ENCODE assay signal across 14 cellular contexts in the genomic region with DNA sequence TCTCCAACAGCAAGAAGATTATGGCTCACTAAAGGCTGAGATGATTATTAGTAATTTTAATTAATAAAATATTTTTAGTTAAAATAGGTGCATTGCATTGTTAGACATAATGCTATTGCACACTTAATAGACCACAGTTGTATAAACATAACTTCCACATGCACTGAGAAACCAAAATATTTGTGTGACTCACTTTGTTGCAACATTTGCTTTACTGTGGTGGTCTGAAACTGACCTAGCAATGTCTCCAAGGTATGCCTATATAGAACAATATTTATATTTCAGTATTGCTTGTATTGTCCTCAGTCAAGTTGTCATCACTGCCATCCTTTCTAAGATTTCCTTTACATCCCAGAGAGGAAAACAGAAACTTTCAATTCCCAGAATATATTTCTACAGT.
A peak's percentile ranks its signal among the peaks of the same experiment; 100 is the strongest.
DNase-seq lines count a peak whose midpoint lies in the region; TF ChIP-seq lines count a peak whose summit lies in the region.
"Had no signal": no experiment of that assay in that cellular context is flagged by ENCODE, and none has a peak within 500 bp of the region (broad histone marks: within the 10 kb centered on the region; RNA-seq: fewer than 3 reads in every experiment).

No MANE protein-coding gene starts in this region.

- intact Hi-C loops in MCF 10A (cut with micrococcal nuclease): no loop called here
- intact Hi-C loops in breast epithelium (cut with DNase I; ENCODE audit: low total_unique reads): no loop called here

- H3K27me3 Mint-ChIP-seq in MCF 10A (ENCODE audit: insufficient read depth, unreplicated experiment) (no peaks in the 10 kb centered on the region), neural progenitor cell (ENCODE audit: insufficient read depth, low read depth) (peaks cover 2% of the 10 kb centered on the region)
- H3K27me3 Mint-ChIP-seq: CD8-positive, alpha-beta memory T cell had no signal

- H3K36me3 Mint-ChIP-seq in MCF 10A (ENCODE audit: insufficient read depth, unreplicated experiment) (no peaks in the 10 kb centered on the region), neural progenitor cell (no peaks in the 10 kb centered on the region)
- H3K36me3 Mint-ChIP-seq: CD8-positive, alpha-beta memory T cell had no signal

- CTCF ChIA-PET in MCF 10A (lab: Yijun Ruan, JAX): no interaction called here

- TF ChIP-seq CTCF in MCF 10A (IDR thresholded peaks at IDR 0.05; ENCODE audit: unreplicated experiment): no peak
- TF ChIP-seq CTCF in breast epithelium (IDR thresholded peaks at IDR 0.05): no peak
- no peak for TF ChIP-seq CTCF in fibroblast of villous mesenchyme (IDR thresholded peaks at IDR 0.05; ENCODE audit: insufficient read depth, low read depth, low read length)
- no peak for TF ChIP-seq CTCF in neural progenitor cell (IDR thresholded peaks at IDR 0.05)

- no peak overlapping the region for H3K9ac ChIP-seq in neural progenitor cell
- H3K9ac ChIP-seq: BLaER1 had no signal

- H3K27ac ChIP-seq in breast epithelium (no peak overlapping the region), neural progenitor cell (no peak overlapping the region)
- H3K27ac ChIP-seq: 22Rv1, BLaER1, HL-60 had no signal

- no peaks in the 10 kb centered on the region for H3K79me2 ChIP-seq in neural progenitor cell (ENCODE audit: low read depth)

- H3K4me2 ChIP-seq in neural progenitor cell: no peak overlapping the region
- H3K4me2 ChIP-seq: BLaER1 had no signal

- no peak for TF ChIP-seq POLR2A in breast epithelium (IDR thresholded peaks at IDR 0.05)

- H3K4me1 ChIP-seq in breast epithelium (no peaks in the 10 kb centered on the region), neural progenitor cell (no peaks in the 10 kb centered on the region)
- H3K4me1 ChIP-seq: BLaER1, Caco-2 had no signal

- H3K9me3 Mint-ChIP-seq in MCF 10A (ENCODE audit: unreplicated experiment) (no peaks in the 10 kb centered on the region), neural progenitor cell (peaks cover 6% of the 10 kb centered on the region)

- H3K4me1 Mint-ChIP-seq in MCF 10A (ENCODE audit: insufficient read depth, unreplicated experiment) (no peaks in the 10 kb centered on the region), neural progenitor cell (no peaks in the 10 kb centered on the region)
- H3K4me1 Mint-ChIP-seq: CD8-positive, alpha-beta memory T cell had no signal

- H3K36me3 ChIP-seq in breast epithelium (no peaks in the 10 kb centered on the region), neural progenitor cell (no peaks in the 10 kb centered on the region)
- H3K36me3 ChIP-seq: BLaER1 had no signal

- DNase-seq in MCF 10A (ENCODE audit: unreplicated experiment) (peak; percentile 43), breast epithelium (ENCODE audit: low spot score in 2 of 2) (no peak), brain pericyte (ENCODE audit: low read depth, low spot score) (peak; percentile 42), fibroblast of villous mesenchyme (ENCODE audit: low read depth) (peak; percentile 1), smooth muscle cell of the brain vasculature (ENCODE audit: low read depth, low spot score) (peak; percentile 32), neural progenitor cell (ENCODE audit: low spot score) (no peak), NAMALWA (ENCODE audit: low spot score) (no peak), globus pallidus (ENCODE audit: low spot score) (no peak)
- DNase-seq: Caco-2; CD8-positive, alpha-beta memory T cell; DND-41 had no signal

- H3K9me3 ChIP-seq in breast epithelium (peaks cover under 1 to 1% of the 10 kb centered on the region in 2 donors), neural progenitor cell (ENCODE audit: low read depth) (peaks cover 3% of the 10 kb centered on the region)
- H3K9me3 ChIP-seq: Caco-2 had no signal

- no peak overlapping the region for H3K27ac Mint-ChIP-seq in MCF 10A (ENCODE audit: low read depth, unreplicated experiment)
- no peak overlapping the region for H3K27ac Mint-ChIP-seq in neural progenitor cell
- H3K27ac Mint-ChIP-seq: CD8-positive, alpha-beta memory T cell had no signal

- H3K4me3 ChIP-seq in breast epithelium (no peak overlapping the region), fibroblast of villous mesenchyme (ENCODE audit: low read depth, low read length) (no peak overlapping the region), neural progenitor cell (no peak overlapping the region)
- H3K4me3 ChIP-seq: BLaER1 had no signal

- POLR2A ChIA-PET in MCF 10A (lab: Yijun Ruan, JAX): no interaction called here

- no TSS peak for BruUV-seq in MCF 10A (replicated peaks; lab: Mats Ljungman, UMichigan)

- no peaks in the 10 kb centered on the region for H3K27me3 ChIP-seq in breast epithelium
- H3K27me3 ChIP-seq in neural progenitor cell: no peaks in the 10 kb centered on the region
- H3K27me3 ChIP-seq: BLaER1 had no signal

- H4K20me1 ChIP-seq in neural progenitor cell (ENCODE audit: low read depth): no peaks in the 10 kb centered on the region
- H4K20me1 ChIP-seq: BLaER1 had no signal

- H3K4me3 Mint-ChIP-seq in MCF 10A (ENCODE audit: unreplicated experiment) (no peak overlapping the region), neural progenitor cell (no peak overlapping the region)
- H3K4me3 Mint-ChIP-seq: CD8-positive, alpha-beta memory T cell had no signal

- H2AFZ ChIP-seq in neural progenitor cell (replicated peaks): no peak overlapping the region

- no peaks in the 10 kb centered on the region for H3F3A ChIP-seq in neural progenitor cell (ENCODE audit: low read depth)

Comparison
In these comparisons a context has a peak if more than half of its experiments do, and no peak if none do; other contexts are left out.
1. DNase-seq: peak in MCF 10A (single experiment), brain pericyte (single experiment), fibroblast of villous mesenchyme (single experiment) and smooth muscle cell of the brain vasculature (single experiment); none in breast epithelium (0 of 2), neural progenitor cell (single experiment), NAMALWA (single experiment) and globus pallidus (single experiment).